Comparison of ENCODE assay signal across 1 cellular context in the genomic region with DNA sequence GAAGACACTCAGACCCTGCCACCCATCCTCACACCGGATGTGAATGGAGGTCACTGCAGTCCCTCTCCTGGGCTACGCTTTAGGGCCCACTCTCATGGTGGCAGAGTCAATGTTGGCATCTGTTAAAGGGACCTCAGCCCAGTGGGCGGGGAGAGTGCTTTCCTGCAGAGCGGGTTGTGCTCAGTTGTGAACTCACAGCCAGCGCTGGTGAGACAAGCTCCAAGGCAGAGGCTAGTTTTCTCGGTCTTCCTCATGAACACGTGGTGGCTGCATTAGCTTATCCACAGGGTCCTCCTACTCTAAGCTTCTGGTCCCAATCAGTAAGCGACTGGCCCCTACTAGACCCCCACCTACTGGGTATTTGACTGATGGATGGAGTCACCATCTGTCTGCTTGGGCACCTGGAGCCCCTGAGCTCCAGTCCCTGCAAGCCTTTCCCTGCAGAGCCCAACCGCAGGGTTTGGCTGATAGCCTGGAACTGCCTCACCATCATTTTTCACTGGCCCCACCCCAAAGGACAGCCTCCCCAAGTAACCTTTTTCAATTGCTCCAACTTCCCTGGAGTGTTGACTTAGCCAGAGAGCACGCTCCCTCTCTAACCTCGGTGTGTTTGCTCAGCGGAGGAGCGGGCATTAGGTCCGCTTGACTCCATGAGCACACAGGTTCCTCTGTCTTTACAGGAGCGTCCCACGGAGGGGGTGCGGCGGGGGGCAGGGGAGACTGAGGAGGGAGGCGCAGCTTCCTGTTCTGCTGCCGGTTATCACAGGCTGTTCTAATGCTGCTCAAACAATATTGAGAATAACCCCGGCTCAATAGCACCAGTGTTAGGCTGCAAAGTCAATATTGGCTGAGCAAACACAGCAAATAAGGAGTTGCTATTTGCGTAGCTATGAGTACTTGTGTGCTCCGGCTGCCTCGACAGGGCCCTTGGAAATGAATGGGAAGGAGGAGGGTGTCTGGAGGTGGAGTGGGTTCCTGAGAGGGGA.
TF ChIP-seq lines count a peak whose summit lies in the region.

No MANE protein-coding gene starts in this region.

TF ChIP-seq in HepG2, 621 proteins besides CTCF, POLR2A, EP300 and RAD21 (continued from another document and continues in another):
- TF ChIP-seq KLF11 (CRISPR knock-in tag; IDR thresholded peaks at IDR 0.05) = peak; percentile 61; the same call in 1 of the 2 replicates
- TF ChIP-seq, protein P1, sequence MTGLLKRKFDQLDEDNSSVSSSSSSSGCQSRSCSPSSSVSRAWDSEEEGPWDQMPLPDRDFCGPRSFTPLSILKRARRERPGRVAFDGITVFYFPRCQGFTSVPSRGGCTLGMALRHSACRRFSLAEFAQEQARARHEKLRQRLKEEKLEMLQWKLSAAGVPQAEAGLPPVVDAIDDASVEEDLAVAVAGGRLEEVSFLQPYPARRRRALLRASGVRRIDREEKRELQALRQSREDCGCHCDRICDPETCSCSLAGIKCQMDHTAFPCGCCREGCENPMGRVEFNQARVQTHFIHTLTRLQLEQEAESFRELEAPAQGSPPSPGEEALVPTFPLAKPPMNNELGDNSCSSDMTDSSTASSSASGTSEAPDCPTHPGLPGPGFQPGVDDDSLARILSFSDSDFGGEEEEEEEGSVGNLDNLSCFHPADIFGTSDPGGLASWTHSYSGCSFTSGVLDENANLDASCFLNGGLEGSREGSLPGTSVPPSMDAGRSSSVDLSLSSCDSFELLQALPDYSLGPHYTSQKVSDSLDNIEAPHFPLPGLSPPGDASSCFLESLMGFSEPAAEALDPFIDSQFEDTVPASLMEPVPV (CRISPR knock-in tag; IDR thresholded peaks at IDR 0.05) = no peak
- TF ChIP-seq CBX1 (IDR thresholded peaks at IDR 0.05; ENCODE audit: low read depth) = no peak
- TF ChIP-seq CBFB (CRISPR knock-in tag; IDR thresholded peaks at IDR 0.05) = peak; percentile 95; the same call in 1 of the 2 replicates
- TF ChIP-seq ZKSCAN5 (CRISPR knock-in tag; IDR thresholded peaks at IDR 0.05) = no peak
- TF ChIP-seq ZNF619 (CRISPR knock-in tag; IDR thresholded peaks at IDR 0.05) = no peak
- TF ChIP-seq CAMTA2 (CRISPR knock-in tag; IDR thresholded peaks at IDR 0.05; ENCODE audit: borderline replicate concordance) = no peak
- TF ChIP-seq, protein P2, sequence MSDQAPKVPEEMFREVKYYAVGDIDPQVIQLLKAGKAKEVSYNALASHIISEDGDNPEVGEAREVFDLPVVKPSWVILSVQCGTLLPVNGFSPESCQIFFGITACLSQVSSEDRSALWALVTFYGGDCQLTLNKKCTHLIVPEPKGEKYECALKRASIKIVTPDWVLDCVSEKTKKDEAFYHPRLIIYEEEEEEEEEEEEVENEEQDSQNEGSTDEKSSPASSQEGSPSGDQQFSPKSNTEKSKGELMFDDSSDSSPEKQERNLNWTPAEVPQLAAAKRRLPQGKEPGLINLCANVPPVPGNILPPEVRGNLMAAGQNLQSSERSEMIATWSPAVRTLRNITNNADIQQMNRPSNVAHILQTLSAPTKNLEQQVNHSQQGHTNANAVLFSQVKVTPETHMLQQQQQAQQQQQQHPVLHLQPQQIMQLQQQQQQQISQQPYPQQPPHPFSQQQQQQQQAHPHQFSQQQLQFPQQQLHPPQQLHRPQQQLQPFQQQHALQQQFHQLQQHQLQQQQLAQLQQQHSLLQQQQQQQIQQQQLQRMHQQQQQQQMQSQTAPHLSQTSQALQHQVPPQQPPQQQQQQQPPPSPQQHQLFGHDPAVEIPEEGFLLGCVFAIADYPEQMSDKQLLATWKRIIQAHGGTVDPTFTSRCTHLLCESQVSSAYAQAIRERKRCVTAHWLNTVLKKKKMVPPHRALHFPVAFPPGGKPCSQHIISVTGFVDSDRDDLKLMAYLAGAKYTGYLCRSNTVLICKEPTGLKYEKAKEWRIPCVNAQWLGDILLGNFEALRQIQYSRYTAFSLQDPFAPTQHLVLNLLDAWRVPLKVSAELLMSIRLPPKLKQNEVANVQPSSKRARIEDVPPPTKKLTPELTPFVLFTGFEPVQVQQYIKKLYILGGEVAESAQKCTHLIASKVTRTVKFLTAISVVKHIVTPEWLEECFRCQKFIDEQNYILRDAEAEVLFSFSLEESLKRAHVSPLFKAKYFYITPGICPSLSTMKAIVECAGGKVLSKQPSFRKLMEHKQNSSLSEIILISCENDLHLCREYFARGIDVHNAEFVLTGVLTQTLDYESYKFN (CRISPR knock-in tag; conservative IDR thresholded peaks at IDR 0.05) = peak; percentile 80
- peak; percentile 90 for TF ChIP-seq SOX5 (CRISPR knock-in tag; IDR thresholded peaks at IDR 0.05; ENCODE audit: borderline replicate concordance)
- 0 out of 2 replicates have a peak, but pooled peaks have one; percentile 45 for TF ChIP-seq KMT2B (CRISPR knock-in tag; IDR thresholded peaks at IDR 0.05)
- TF ChIP-seq, protein P3, sequence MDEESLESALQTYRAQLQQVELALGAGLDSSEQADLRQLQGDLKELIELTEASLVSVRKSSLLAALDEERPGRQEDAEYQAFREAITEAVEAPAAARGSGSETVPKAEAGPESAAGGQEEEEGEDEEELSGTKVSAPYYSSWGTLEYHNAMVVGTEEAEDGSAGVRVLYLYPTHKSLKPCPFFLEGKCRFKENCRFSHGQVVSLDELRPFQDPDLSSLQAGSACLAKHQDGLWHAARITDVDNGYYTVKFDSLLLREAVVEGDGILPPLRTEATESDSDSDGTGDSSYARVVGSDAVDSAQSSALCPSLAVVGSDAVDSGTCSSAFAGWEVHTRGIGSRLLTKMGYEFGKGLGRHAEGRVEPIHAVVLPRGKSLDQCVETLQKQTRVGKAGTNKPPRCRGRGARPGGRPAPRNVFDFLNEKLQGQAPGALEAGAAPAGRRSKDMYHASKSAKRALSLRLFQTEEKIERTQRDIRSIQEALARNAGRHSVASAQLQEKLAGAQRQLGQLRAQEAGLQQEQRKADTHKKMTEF (CRISPR knock-in tag; IDR thresholded peaks at IDR 0.05) = peak; percentile 94
- 0 out of 2 replicates have a peak, but pooled peaks have one; percentile 32 for TF ChIP-seq ZZZ3 (CRISPR knock-in tag; IDR thresholded peaks at IDR 0.05; ENCODE audit: borderline replicate concordance)
- peak; percentile 72; the same call in 1 of the 2 replicates for TF ChIP-seq MIER2 (CRISPR knock-in tag; IDR thresholded peaks at IDR 0.05)
- no peak for TF ChIP-seq YY1 (IDR thresholded peaks at IDR 0.05; ENCODE audit: insufficient read depth, insufficient replicate concordance, low read depth, low read length)
- TF ChIP-seq, protein P4, sequence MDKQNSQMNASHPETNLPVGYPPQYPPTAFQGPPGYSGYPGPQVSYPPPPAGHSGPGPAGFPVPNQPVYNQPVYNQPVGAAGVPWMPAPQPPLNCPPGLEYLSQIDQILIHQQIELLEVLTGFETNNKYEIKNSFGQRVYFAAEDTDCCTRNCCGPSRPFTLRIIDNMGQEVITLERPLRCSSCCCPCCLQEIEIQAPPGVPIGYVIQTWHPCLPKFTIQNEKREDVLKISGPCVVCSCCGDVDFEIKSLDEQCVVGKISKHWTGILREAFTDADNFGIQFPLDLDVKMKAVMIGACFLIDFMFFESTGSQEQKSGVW (CRISPR knock-in tag; IDR thresholded peaks at IDR 0.05; ENCODE audit: borderline replicate concordance) = no peak
- TF ChIP-seq ZNF83 (CRISPR knock-in tag; IDR thresholded peaks at IDR 0.05; ENCODE audit: borderline replicate concordance) = no peak
- peak; percentile 94 for TF ChIP-seq FOXJ3 (CRISPR knock-in tag; IDR thresholded peaks at IDR 0.05; ENCODE audit: borderline replicate concordance)
- TF ChIP-seq, protein P5, sequence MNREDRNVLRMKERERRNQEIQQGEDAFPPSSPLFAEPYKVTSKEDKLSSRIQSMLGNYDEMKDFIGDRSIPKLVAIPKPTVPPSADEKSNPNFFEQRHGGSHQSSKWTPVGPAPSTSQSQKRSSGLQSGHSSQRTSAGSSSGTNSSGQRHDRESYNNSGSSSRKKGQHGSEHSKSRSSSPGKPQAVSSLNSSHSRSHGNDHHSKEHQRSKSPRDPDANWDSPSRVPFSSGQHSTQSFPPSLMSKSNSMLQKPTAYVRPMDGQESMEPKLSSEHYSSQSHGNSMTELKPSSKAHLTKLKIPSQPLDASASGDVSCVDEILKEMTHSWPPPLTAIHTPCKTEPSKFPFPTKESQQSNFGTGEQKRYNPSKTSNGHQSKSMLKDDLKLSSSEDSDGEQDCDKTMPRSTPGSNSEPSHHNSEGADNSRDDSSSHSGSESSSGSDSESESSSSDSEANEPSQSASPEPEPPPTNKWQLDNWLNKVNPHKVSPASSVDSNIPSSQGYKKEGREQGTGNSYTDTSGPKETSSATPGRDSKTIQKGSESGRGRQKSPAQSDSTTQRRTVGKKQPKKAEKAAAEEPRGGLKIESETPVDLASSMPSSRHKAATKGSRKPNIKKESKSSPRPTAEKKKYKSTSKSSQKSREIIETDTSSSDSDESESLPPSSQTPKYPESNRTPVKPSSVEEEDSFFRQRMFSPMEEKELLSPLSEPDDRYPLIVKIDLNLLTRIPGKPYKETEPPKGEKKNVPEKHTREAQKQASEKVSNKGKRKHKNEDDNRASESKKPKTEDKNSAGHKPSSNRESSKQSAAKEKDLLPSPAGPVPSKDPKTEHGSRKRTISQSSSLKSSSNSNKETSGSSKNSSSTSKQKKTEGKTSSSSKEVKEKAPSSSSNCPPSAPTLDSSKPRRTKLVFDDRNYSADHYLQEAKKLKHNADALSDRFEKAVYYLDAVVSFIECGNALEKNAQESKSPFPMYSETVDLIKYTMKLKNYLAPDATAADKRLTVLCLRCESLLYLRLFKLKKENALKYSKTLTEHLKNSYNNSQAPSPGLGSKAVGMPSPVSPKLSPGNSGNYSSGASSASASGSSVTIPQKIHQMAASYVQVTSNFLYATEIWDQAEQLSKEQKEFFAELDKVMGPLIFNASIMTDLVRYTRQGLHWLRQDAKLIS (CRISPR knock-in tag; IDR thresholded peaks at IDR 0.05) = no peak
- TF ChIP-seq, protein P6, sequence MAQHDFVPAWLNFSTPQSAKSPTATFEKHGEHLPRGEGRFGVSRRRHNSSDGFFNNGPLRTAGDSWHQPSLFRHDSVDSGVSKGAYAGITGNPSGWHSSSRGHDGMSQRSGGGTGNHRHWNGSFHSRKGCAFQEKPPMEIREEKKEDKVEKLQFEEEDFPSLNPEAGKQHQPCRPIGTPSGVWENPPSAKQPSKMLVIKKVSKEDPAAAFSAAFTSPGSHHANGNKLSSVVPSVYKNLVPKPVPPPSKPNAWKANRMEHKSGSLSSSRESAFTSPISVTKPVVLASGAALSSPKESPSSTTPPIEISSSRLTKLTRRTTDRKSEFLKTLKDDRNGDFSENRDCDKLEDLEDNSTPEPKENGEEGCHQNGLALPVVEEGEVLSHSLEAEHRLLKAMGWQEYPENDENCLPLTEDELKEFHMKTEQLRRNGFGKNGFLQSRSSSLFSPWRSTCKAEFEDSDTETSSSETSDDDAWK (CRISPR knock-in tag; IDR thresholded peaks at IDR 0.05) = no peak
- TF ChIP-seq MTA3 (CRISPR knock-in tag; IDR thresholded peaks at IDR 0.05) = no peak
- TF ChIP-seq NFE2L2 (IDR thresholded peaks at IDR 0.05; ENCODE audit: low read length) = no peak
- TF ChIP-seq JUNB (CRISPR knock-in tag; IDR thresholded peaks at IDR 0.05; ENCODE audit: borderline replicate concordance) = peak; percentile 94
- no peak for TF ChIP-seq HNRNPK (IDR thresholded peaks at IDR 0.05; ENCODE audit: low read depth, low read length, poor library complexity, severe bottlenecking)
- TF ChIP-seq SCMH1 (CRISPR knock-in tag; IDR thresholded peaks at IDR 0.05; ENCODE audit: borderline replicate concordance) = no peak
- TF ChIP-seq, protein P7, sequence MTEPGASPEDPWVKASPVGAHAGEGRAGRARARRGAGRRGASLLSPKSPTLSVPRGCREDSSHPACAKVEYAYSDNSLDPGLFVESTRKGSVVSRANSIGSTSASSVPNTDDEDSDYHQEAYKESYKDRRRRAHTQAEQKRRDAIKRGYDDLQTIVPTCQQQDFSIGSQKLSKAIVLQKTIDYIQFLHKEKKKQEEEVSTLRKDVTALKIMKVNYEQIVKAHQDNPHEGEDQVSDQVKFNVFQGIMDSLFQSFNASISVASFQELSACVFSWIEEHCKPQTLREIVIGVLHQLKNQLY (CRISPR knock-in tag; IDR thresholded peaks at IDR 0.05) = peak; percentile 80
- TF ChIP-seq HNRNPL (IDR thresholded peaks at IDR 0.05; ENCODE audit: low read depth, low read length) = no peak
- TF ChIP-seq, protein P8, sequence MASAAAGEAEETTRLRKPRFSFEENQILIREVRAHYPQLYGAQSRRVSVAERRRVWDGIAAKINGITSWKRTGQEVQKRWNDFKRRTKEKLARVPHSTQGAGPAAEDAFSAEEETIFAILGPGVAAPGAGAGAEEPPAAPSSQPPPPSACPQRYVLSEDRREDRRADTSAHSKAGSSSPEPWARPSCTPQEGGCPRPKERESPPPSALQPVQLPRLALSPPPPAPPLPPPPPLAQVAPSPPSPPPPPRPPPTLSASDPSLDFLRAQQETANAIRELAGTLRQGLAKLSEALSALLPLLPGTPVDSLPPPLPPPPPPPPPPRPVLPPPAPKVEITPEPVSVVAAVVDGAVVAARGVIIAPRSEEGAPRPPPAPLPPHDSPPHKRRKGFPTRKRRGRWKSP (CRISPR knock-in tag; IDR thresholded peaks at IDR 0.05) = peak; percentile 69; the same call in 1 of the 2 replicates
- TF ChIP-seq, protein P9, sequence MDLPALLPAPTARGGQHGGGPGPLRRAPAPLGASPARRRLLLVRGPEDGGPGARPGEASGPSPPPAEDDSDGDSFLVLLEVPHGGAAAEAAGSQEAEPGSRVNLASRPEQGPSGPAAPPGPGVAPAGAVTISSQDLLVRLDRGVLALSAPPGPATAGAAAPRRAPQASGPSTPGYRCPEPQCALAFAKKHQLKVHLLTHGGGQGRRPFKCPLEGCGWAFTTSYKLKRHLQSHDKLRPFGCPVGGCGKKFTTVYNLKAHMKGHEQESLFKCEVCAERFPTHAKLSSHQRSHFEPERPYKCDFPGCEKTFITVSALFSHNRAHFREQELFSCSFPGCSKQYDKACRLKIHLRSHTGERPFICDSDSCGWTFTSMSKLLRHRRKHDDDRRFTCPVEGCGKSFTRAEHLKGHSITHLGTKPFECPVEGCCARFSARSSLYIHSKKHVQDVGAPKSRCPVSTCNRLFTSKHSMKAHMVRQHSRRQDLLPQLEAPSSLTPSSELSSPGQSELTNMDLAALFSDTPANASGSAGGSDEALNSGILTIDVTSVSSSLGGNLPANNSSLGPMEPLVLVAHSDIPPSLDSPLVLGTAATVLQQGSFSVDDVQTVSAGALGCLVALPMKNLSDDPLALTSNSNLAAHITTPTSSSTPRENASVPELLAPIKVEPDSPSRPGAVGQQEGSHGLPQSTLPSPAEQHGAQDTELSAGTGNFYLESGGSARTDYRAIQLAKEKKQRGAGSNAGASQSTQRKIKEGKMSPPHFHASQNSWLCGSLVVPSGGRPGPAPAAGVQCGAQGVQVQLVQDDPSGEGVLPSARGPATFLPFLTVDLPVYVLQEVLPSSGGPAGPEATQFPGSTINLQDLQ (CRISPR knock-in tag; IDR thresholded peaks at IDR 0.05) = peak; percentile 79; the same call in 1 of the 2 replicates
- TF ChIP-seq KAT2B (IDR thresholded peaks at IDR 0.05; ENCODE audit: borderline replicate concordance, low read depth, low read length) = no peak
- peak; percentile 100 for TF ChIP-seq HMG20A (CRISPR knock-in tag; IDR thresholded peaks at IDR 0.05; ENCODE audit: borderline replicate concordance)
- no peak for TF ChIP-seq PHB2 (IDR thresholded peaks at IDR 0.05; ENCODE audit: partially characterized antibody)
